In the genomic region with DNA sequence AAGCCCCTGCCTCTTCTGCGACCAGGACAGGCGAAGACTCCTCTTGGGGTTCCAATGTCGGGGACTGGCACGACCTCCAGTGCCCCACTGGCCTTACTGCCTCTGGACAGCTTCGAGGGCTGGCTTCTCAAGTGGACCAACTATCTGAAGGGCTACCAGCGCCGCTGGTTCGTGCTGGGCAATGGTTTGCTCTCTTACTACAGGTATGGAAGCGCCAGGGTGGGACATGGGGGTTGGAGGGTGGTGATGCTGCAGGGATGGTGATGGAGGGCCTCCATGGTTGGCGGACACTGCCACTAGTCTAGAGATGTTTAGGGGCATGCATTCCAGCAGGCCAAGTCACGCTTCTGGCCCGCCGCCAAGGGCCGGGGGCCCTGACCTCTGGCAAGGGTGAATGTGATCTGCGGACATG, we compare ENCODE assay signal across 9 cellular contexts. TPM values are rescaled to one million over a fixed set of nuclear protein-coding genes. Genes with fewer than 3 reads are reported as not detected.
DNase-seq lines count a peak whose midpoint lies in the region; ATAC-seq, FAIRE-seq and TF ChIP-seq lines count a peak whose summit lies in the region.
"Had no signal": no experiment of that assay in that cellular context is flagged by ENCODE, and none has a peak within 500 bp of the region (broad histone marks: within the 10 kb centered on the region; RNA-seq: fewer than 3 reads in every experiment).

No MANE protein-coding gene starts in this region.

- POLR2A ChIA-PET in HepG2 (lab: Yijun Ruan, JAX) = no interaction called here

- intact Hi-C loops in breast epithelium (cut with DNase I; ENCODE audit: low total_unique reads) (no loop called here), HepG2 (cut with micrococcal nuclease; ENCODE audit: unreplicated experiment) (no loop called here)

- H3K4me3 ChIP-seq in breast epithelium (peak overlapping the region; percentile 51 to 81 (median 71)), HepG2 (replicated peaks in 1 of 3; ENCODE audit: insufficient read depth in 1 of 3, low read depth in 2 of 3, low read length in 3 of 3) (peak overlapping the region in 2 of 3 experiments; percentile 54 to 68; a peak in 3 of 6 replicates)

- TF ChIP-seq RAD21 in HepG2 (CRISPR knock-in tag; IDR thresholded peaks at IDR 0.05) = no peak

- H3K27me3 ChIP-seq in breast epithelium (no peaks in the 10 kb centered on the region), HepG2 (ENCODE audit: control insufficient read depth in 1 of 2, insufficient read depth in 2 of 2, low read length in 2 of 2) (peaks cover 4 to 34% of the 10 kb centered on the region in 2 experiments; a peak in 4 of 5 replicates)

- no TSS peak for BruUV-seq in HepG2 (replicated peaks; lab: Mats Ljungman, UMichigan)

- H3K4me2 ChIP-seq in HepG2 (ENCODE audit: low read depth, low read length) = peak overlapping the region; percentile 81

- H3K27ac ChIP-seq in breast epithelium (peak overlapping the region; percentile 51 to 69), HepG2 (ENCODE audit: extremely low read length, insufficient read depth, low read length) (no peak overlapping the region), substantia nigra (ENCODE audit: low read depth, low read length, poor library complexity, severe bottlenecking) (peak overlapping the region; percentile 88)

- no peaks in the 10 kb centered on the region for H3K79me2 ChIP-seq in HepG2 (ENCODE audit: insufficient read depth, low read length)

- no peak for FAIRE-seq in HepG2 (lab: Jason Lieb, UNC)

- H4K20me1 ChIP-seq in HepG2 (ENCODE audit: insufficient read depth, low read length) = peaks cover 5% of the 10 kb centered on the region; the same call in 1 of the 2 replicates

- TF ChIP-seq POLR2A in breast epithelium (IDR thresholded peaks at IDR 0.05) (no peak), HepG2 (IDR thresholded peaks at IDR 0.05; ENCODE audit: insufficient read depth in 1 of 2, low read depth in 2 of 2, low read length in 2 of 2) (no peak)

- in situ Hi-C loops in HepG2 (cut with HindIII; ENCODE audit: extremely low pct_ligation_motif_present, low pct_unique_long_range_greater_than_20kb) = no loop called here

- no peak for TF ChIP-seq EP300 in HepG2 (IDR thresholded peaks at IDR 0.05; ENCODE audit: low read depth in 2 of 2, low read length in 2 of 2)
- no peak for TF ChIP-seq EP300 in HepG2 (CRISPR knock-in tag; IDR thresholded peaks at IDR 0.05; ENCODE audit: borderline replicate concordance)

- no peak overlapping the region for H2AFZ ChIP-seq in HepG2 (ENCODE audit: low read length)

- H3K36me3 ChIP-seq in breast epithelium = no peaks in the 10 kb centered on the region
- no peaks in the 10 kb centered on the region for H3K36me3 ChIP-seq in HepG2 (replicated peaks in 1 of 2; ENCODE audit: control insufficient read depth in 1 of 2, insufficient read depth in 2 of 2, low read length in 2 of 2)

- no peak overlapping the region for H3K9ac ChIP-seq in HepG2 (ENCODE audit: insufficient read depth, low read depth, low read length)

- H3K9me3 ChIP-seq in breast epithelium (no peaks in the 10 kb centered on the region), HepG2 (ENCODE audit: low read length) (no peaks in the 10 kb centered on the region)

- WGBS in HepG2 (ENCODE audit: low lambda C conversion rate) = 60% methylated on average over 8 of the region's 15 CpGs

- CTCF ChIA-PET in HepG2 (lab: Yijun Ruan, JAX; ENCODE audit: low intra/inter-chr PET ratio, low total read pairs) = no interaction called here

- ATAC-seq in HepG2 = peak; percentile 24; the same call in 2 of the 3 replicates

- H3K4me1 ChIP-seq in breast epithelium (no peaks in the 10 kb centered on the region), HepG2 (ENCODE audit: insufficient read depth, low read length) (peaks cover 9% of the 10 kb centered on the region)

- DNase-seq in activated CD4-positive, CD25-positive, alpha-beta regulatory T cell treated with anti-CD3 and anti-CD28 coated beads, Interleukin-2, amount 50 U/mL, for 72 hours = peak; percentile 33
- DNase-seq in activated CD4-positive, CD25-positive, alpha-beta regulatory T cell (lab: John Stamatoyannopoulos, UW) = no peak
- DNase-seq in breast epithelium (ENCODE audit: low spot score in 2 of 2) = no peak
- DNase-seq in HepG2 (ENCODE audit: low spot score) = no peak
- peak in 36 of 49 donors; percentile 10 to 82 (median 44) for DNase-seq in substantia nigra (lab: John Stamatoyannopoulos, UW)
- no peak for DNase-seq in mucosa of gallbladder (ENCODE audit: low spot score)
- no peak for DNase-seq in islet precursor cell
- no peak for DNase-seq in hippocampal formation (lab: John Stamatoyannopoulos, UW)
- DNase-seq: AML-193 had no signal

- TF ChIP-seq CTCF in breast epithelium (IDR thresholded peaks at IDR 0.05) (no peak), HepG2 (CRISPR knock-in tag; IDR thresholded peaks at IDR 0.05) (no peak)

RNA-seq across cellular contexts. Expression of gene OSBP2, which starts 0.7 kb away (rescaled TPM):
- total RNA-seq in breast epithelium = 1 to 10 TPM in 2 of 3 donors, under 1 TPM in 1; 0.96 to 4.6 (median 4.4) TPM
- 7.1 and 7.7 TPM in 2 replicates for total RNA-seq in HepG2 (2016; rRNA removed; fragmentation: Illumina TruSeq; extraction: Trizol)
- total RNA-seq in HepG2 (2016; cell fraction: cytosol; rRNA removed; fragmentation: Illumina TruSeq; extraction: Trizol; ENCODE audit: low read depth) = 1.9 and 2.2 TPM in 2 replicates
- 8.2 and 8.7 TPM in 2 replicates for total RNA-seq in HepG2 (2016; cell fraction: insoluble cytoplasmic fraction; rRNA removed; fragmentation: Illumina TruSeq; extraction: Trizol)
- total RNA-seq in HepG2 (2016; cell fraction: membrane; rRNA removed; fragmentation: Illumina TruSeq; extraction: Trizol) = 7.4 and 9.1 TPM in 2 replicates
- total RNA-seq in HepG2 (2016; cell fraction: nucleus; rRNA removed; fragmentation: Illumina TruSeq; extraction: Trizol) = 5.3 and 10.0 TPM in 2 replicates
- 5.0 and 7.9 TPM in 2 replicates for polyA plus RNA-seq in HepG2 (2011; rRNA removed)
- 3.8 and 4.7 TPM in 2 replicates for polyA plus RNA-seq in HepG2 (2011; cell fraction: cytosol; rRNA removed)
- polyA plus RNA-seq in HepG2 (2011; cell fraction: nucleus; rRNA removed) = 5.9 and 7.6 TPM in 2 replicates
- polyA plus RNA-seq in HepG2 (2012) = 4.1 and 4.4 TPM in 2 replicates
- 3.0 and 5.0 TPM in 2 replicates for polyA plus RNA-seq in HepG2 (2016; cell fraction: cytosol; fragmentation: Illumina TruSeq; extraction: Trizol; ENCODE audit: low read depth)
- 7.0 and 13.0 TPM in 2 replicates for polyA plus RNA-seq in HepG2 (2016; cell fraction: insoluble cytoplasmic fraction; fragmentation: Illumina TruSeq; extraction: Trizol; ENCODE audit: low read depth)
- 11.2 and 12.1 TPM in 2 replicates for polyA plus RNA-seq in HepG2 (2016; cell fraction: membrane; fragmentation: Illumina TruSeq; extraction: Trizol; ENCODE audit: low read depth)
- 10.2 and 11.3 TPM in 2 replicates for polyA plus RNA-seq in HepG2 (2016; cell fraction: nucleus; fragmentation: Illumina TruSeq; extraction: Trizol; ENCODE audit: insufficient read depth, low read depth)
- 7.4 and 90.6 TPM in 2 replicates for polyA minus RNA-seq in HepG2 (2011; rRNA and poly(A)+ RNA removed; ENCODE audit: low replicate concordance)
- polyA minus RNA-seq in HepG2 (2011; cell fraction: cytosol; rRNA and poly(A)+ RNA removed) = 2.9 and 4.3 TPM in 2 replicates
- 6.0 and 6.8 TPM in 2 replicates for polyA minus RNA-seq in HepG2 (2011; cell fraction: nucleus; rRNA and poly(A)+ RNA removed)
- total RNA-seq in mucosa of gallbladder = 10.4 TPM

RNA-seq across cellular contexts. Expression of gene DUSP18, which starts 27.7 kb away (rescaled TPM):
- 10 to 100 TPM in 1 of 3 donors, 1 to 10 TPM in 2; 5.9 to 12.0 (median 8.0) TPM for total RNA-seq in breast epithelium
- total RNA-seq in HepG2 (2016; rRNA removed; fragmentation: Illumina TruSeq; extraction: Trizol) = 1.4 and 2.0 TPM in 2 replicates
- 0.44 and 1.1 TPM in 2 replicates for total RNA-seq in HepG2 (2016; cell fraction: cytosol; rRNA removed; fragmentation: Illumina TruSeq; extraction: Trizol; ENCODE audit: low read depth)
- total RNA-seq in HepG2 (2016; cell fraction: insoluble cytoplasmic fraction; rRNA removed; fragmentation: Illumina TruSeq; extraction: Trizol) = 1.2 and 1.4 TPM in 2 replicates
- total RNA-seq in HepG2 (2016; cell fraction: membrane; rRNA removed; fragmentation: Illumina TruSeq; extraction: Trizol) = 2.3 and 2.4 TPM in 2 replicates
- total RNA-seq in HepG2 (2016; cell fraction: nucleus; rRNA removed; fragmentation: Illumina TruSeq; extraction: Trizol) = 0.91 and 1.3 TPM in 2 replicates
- 2.1 and 2.3 TPM in 2 replicates for polyA plus RNA-seq in HepG2 (2011; rRNA removed)
- 2.6 and 2.8 TPM in 2 replicates for polyA plus RNA-seq in HepG2 (2011; cell fraction: cytosol; rRNA removed)
- 2.1 and 2.7 TPM in 2 replicates for polyA plus RNA-seq in HepG2 (2011; cell fraction: nucleus; rRNA removed)
- 0.81 and 0.87 TPM in 2 replicates for polyA plus RNA-seq in HepG2 (2012)
- 1.1 and 1.7 TPM in 2 replicates for polyA plus RNA-seq in HepG2 (2016; cell fraction: cytosol; fragmentation: Illumina TruSeq; extraction: Trizol; ENCODE audit: low read depth)
- polyA plus RNA-seq in HepG2 (2016; cell fraction: insoluble cytoplasmic fraction; fragmentation: Illumina TruSeq; extraction: Trizol; ENCODE audit: low read depth) = 1.6 and 1.7 TPM in 2 replicates
- 1.8 and 2.1 TPM in 2 replicates for polyA plus RNA-seq in HepG2 (2016; cell fraction: membrane; fragmentation: Illumina TruSeq; extraction: Trizol; ENCODE audit: low read depth)
- polyA plus RNA-seq in HepG2 (2016; cell fraction: nucleus; fragmentation: Illumina TruSeq; extraction: Trizol; ENCODE audit: insufficient read depth, low read depth) = 1.0 and 1.5 TPM in 2 replicates
- polyA minus RNA-seq in HepG2 (2011; rRNA and poly(A)+ RNA removed; ENCODE audit: low replicate concordance) = 3.0 and 7.6 TPM in 2 replicates
- 0.79 and 1.8 TPM in 2 replicates for polyA minus RNA-seq in HepG2 (2011; cell fraction: cytosol; rRNA and poly(A)+ RNA removed)
- polyA minus RNA-seq in HepG2 (2011; cell fraction: nucleus; rRNA and poly(A)+ RNA removed) = 1.3 and 1.7 TPM in 2 replicates
- total RNA-seq in mucosa of gallbladder = 24.2 TPM

RNA-seq across cellular contexts. Expression of gene SLC35E4, which starts 59.8 kb away (rescaled TPM):
- 1 to 10 TPM; 3.4 to 8.5 (median 4.8) TPM for total RNA-seq in breast epithelium
- 0.15 TPM in 1 of 2 replicates, not detected in the other for total RNA-seq in HepG2 (2016; rRNA removed; fragmentation: Illumina TruSeq; extraction: Trizol)
- 0.09 TPM in 1 of 2 replicates, not detected in the other for total RNA-seq in HepG2 (2016; cell fraction: cytosol; rRNA removed; fragmentation: Illumina TruSeq; extraction: Trizol; ENCODE audit: low read depth)
- total RNA-seq in HepG2 (2016; cell fraction: insoluble cytoplasmic fraction; rRNA removed; fragmentation: Illumina TruSeq; extraction: Trizol) = 0.13 TPM in 1 of 2 replicates, not detected in the other
- total RNA-seq in HepG2 (2016; cell fraction: membrane; rRNA removed; fragmentation: Illumina TruSeq; extraction: Trizol) = 0.14 TPM in 1 of 2 replicates, not detected in the other
- 0.12 and 0.16 TPM in 2 replicates for total RNA-seq in HepG2 (2016; cell fraction: nucleus; rRNA removed; fragmentation: Illumina TruSeq; extraction: Trizol)
- 0.07 and 0.13 TPM in 2 replicates for polyA plus RNA-seq in HepG2 (2011; rRNA removed)
- polyA plus RNA-seq in HepG2 (2011; cell fraction: cytosol; rRNA removed) = 0.09 and 0.17 TPM in 2 replicates
- 0.10 TPM in 1 of 2 replicates, not detected in the other for polyA plus RNA-seq in HepG2 (2011; cell fraction: nucleus; rRNA removed)
- 0.07 and 0.08 TPM in 2 replicates for polyA plus RNA-seq in HepG2 (2012)
- polyA plus RNA-seq in HepG2 (2016; cell fraction: cytosol; fragmentation: Illumina TruSeq; extraction: Trizol; ENCODE audit: low read depth) = not detected in 2 replicates
- 0.09 TPM in 1 of 2 replicates, not detected in the other for polyA plus RNA-seq in HepG2 (2016; cell fraction: insoluble cytoplasmic fraction; fragmentation: Illumina TruSeq; extraction: Trizol; ENCODE audit: low read depth)
- polyA plus RNA-seq in HepG2 (2016; cell fraction: membrane; fragmentation: Illumina TruSeq; extraction: Trizol; ENCODE audit: low read depth) = 0.06 TPM in 1 of 2 replicates, not detected in the other
- polyA plus RNA-seq in HepG2 (2016; cell fraction: nucleus; fragmentation: Illumina TruSeq; extraction: Trizol; ENCODE audit: insufficient read depth, low read depth) = 0.33 TPM in 1 of 2 replicates, not detected in the other
- polyA minus RNA-seq in HepG2 (2011; rRNA and poly(A)+ RNA removed; ENCODE audit: low replicate concordance) = 0.12 and 3.3 TPM in 2 replicates
- 0.18 TPM in 1 of 2 replicates, not detected in the other for polyA minus RNA-seq in HepG2 (2011; cell fraction: cytosol; rRNA and poly(A)+ RNA removed)
- not detected in 2 replicates for polyA minus RNA-seq in HepG2 (2011; cell fraction: nucleus; rRNA and poly(A)+ RNA removed)
- total RNA-seq in mucosa of gallbladder = 4.6 TPM

Comparison
In these comparisons a context has a peak if more than half of its experiments do, and no peak if none do; other contexts are left out.
1. DNase-seq: peak in activated CD4-positive, CD25-positive, alpha-beta regulatory T cell treated with anti-CD3 and anti-CD28 coated beads, Interleukin-2, amount 50 U/mL, for 72 hours (single experiment) and substantia nigra (36 of 49); none in activated CD4-positive, CD25-positive, alpha-beta regulatory T cell (0 of 4), breast epithelium (0 of 2), HepG2 (single experiment), mucosa of gallbladder (single experiment), islet precursor cell (single experiment) and hippocampal formation (0 of 2).